Comparison of ENCODE assay signal across 8 cellular contexts in the genomic region with DNA sequence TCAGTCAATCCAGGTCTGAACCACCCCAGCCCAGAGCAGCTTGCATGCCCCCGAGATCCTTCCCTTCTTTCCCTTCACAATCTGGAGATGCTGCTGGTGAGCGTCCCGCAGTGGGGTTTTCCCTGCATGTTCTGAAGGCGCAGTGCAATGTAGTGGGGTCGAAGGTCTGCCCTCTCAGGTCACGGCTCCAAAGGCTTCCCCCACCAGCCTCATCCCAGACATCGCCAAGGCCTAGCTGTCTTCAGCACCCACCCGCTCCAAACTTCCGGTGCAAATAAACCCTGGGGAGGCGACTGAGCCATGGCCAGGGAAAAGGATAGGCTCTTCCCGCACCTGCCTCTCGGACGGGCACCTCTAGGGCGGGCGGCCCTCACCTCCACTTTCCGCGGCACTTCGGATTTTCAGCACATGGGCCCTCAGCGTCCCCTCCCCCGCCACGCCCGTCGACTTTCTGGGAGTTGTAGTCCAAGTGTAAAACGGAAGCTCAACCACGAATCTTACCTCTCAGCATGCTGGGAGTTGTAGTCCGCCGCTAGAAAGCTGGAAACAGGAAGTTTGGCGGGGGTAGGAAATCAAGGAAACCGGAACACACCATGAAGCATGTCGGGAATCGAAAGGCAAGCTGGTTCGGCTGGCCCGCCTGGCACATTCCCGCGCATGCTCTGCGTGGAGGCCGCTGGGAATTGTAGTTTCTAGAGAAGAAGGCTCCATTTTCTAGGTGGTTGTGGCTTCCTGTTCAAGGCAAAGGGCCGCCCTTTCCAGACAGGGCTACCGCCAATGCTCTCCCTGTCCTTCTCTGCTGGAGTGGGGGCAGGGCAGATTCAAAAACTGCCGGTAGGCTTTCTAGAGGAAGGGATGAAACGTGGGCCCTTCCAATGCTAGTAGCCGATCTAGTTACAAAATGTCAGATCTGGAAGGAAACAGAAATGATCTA. TPM values are rescaled to one million over a fixed set of nuclear protein-coding genes. Genes with fewer than 3 reads are reported as not detected.
DNase-seq lines count a peak whose midpoint lies in the region; ATAC-seq lines count a peak whose summit lies in the region.

TSS of gene MRPL24 (minus strand) at position 410 of the 934 bp plus-strand sequence. CDS start 2,384 bp downstream, outside the sequence.

- H3K4me3 ChIP-seq in rectal smooth muscle tissue (ENCODE audit: low read length) (peak within 1 kb of the TSS; percentile 92), aorta (ENCODE audit: low read length in 2 of 2) (peak within 1 kb of the TSS; percentile 22 to 44)

- peak within 1 kb of the TSS; percentile 66 for H3K9ac ChIP-seq in rectal smooth muscle tissue (ENCODE audit: low read length)

- WGBS in aorta, 2 donors: 1% methylated on average over 42 of the region's 42 CpGs

- H3K4me1 ChIP-seq in rectal smooth muscle tissue (ENCODE audit: control insufficient read depth, insufficient read depth, low read length) (peaks cover 10% of the 10 kb centered on the region), aorta (ENCODE audit: control insufficient read depth in 1 of 2, insufficient read depth in 2 of 2, low read length in 2 of 2) (no peaks in the 10 kb centered on the region)

- H3K27me3 ChIP-seq in rectal smooth muscle tissue (ENCODE audit: control insufficient read depth, insufficient read depth, low read length) (no peaks in the 10 kb centered on the region), aorta (ENCODE audit: control insufficient read depth in 1 of 2, insufficient read depth in 2 of 2, low read length in 1 of 2) (no peaks in the 10 kb centered on the region)

- DNase-seq in NCI-H2081 (lab: John Stamatoyannopoulos, UW) (peak; percentile 99 to 100), T1000 (lab: John Stamatoyannopoulos, UW) (peak; percentile 96), astrocyte of the hippocampus (ENCODE audit: low read depth, low spot score) (peak; percentile 99), hepatic stellate cell (ENCODE audit: low spot score) (peak; percentile 96), aorta (peak; percentile 98)

- ATAC-seq in GM18508 (IDR thresholded peaks at IDR 0.05; ENCODE audit: insufficient read depth, unreplicated experiment) (peak; percentile 59), HG03025 (IDR thresholded peaks at IDR 0.05; ENCODE audit: low FRiP score, unreplicated experiment) (peak; percentile 85), aorta (ENCODE audit: low FRiP score) (peak; percentile 95)

- H3K36me3 ChIP-seq in rectal smooth muscle tissue (ENCODE audit: control insufficient read depth, insufficient read depth, low read length): peaks cover 31% of the 10 kb centered on the region
- peaks cover 2 to 9% of the 10 kb centered on the region in 2 donors for H3K36me3 ChIP-seq in aorta (ENCODE audit: control insufficient read depth in 1 of 2, insufficient read depth in 2 of 2, low read length in 1 of 2)

- H3K27ac ChIP-seq in rectal smooth muscle tissue (ENCODE audit: low read depth, low read length): peak within 1 kb of the TSS; percentile 83
- peak within 1 kb of the TSS; percentile 38 to 90 for H3K27ac ChIP-seq in aorta (ENCODE audit: low read depth in 1 of 2, low read length in 2 of 2)

- H3K9me3 ChIP-seq in aorta (ENCODE audit: control insufficient read depth, low read length): no peaks in the 10 kb centered on the region

- intact Hi-C loops in aorta (cut with DNase I): loop anchor here in 1 of 2 donors (1.0 kb wide), 1 partner anchor 26 kb away; the partner anchor contains the start of gene PRCC

RNA-seq across cellular contexts. Expression of gene MRPL24, which starts in this region (rescaled TPM):
- total RNA-seq in aorta: 10 to 100 TPM; 44.0 to 46.1 TPM
- polyA plus RNA-seq in aorta: 10 to 100 TPM; 68.5 to 73.1 TPM

Comparison
In these comparisons a context has a peak if more than half of its experiments do, and no peak if none do; other contexts are left out.
1. Peak in every context shown above with its lines: DNase-seq, ATAC-seq, H3K4me3 ChIP-seq and H3K27ac ChIP-seq.